Comparison of ENCODE assay signal across 8 cellular contexts in genomic region chr6:43629505-43630300, GRCh38. TPM values are rescaled to one million over a fixed set of nuclear protein-coding genes. Genes with fewer than 3 reads are reported as not detected.
A peak's percentile ranks its signal among the peaks of the same experiment; 100 is the strongest.
DNase-seq lines count a peak whose midpoint lies in the region; ATAC-seq, FAIRE-seq and TF ChIP-seq lines count a peak whose summit lies in the region.

No MANE protein-coding gene starts in this region.

- no peak overlapping the region for H3K23ac ChIP-seq in H1 (ENCODE audit: insufficient read length)
- H3K23ac ChIP-seq in mesenchymal stem cell (ENCODE audit: low read length in 2 of 2) = no peak overlapping the region

- H3K4me1 ChIP-seq in Caco-2 (no peaks in the 10 kb centered on the region; the same call in 1 of the 2 replicates), H1 (replicated peaks in 1 of 4; ENCODE audit: control insufficient read depth in 3 of 4, insufficient read depth in 4 of 4, low read length in 3 of 4) (peaks cover 0 to 4% (median 0%) of the 10 kb centered on the region in 4 experiments; a peak in 3 of 7 replicates), mesenchymal stem cell (ENCODE audit: control insufficient read depth, insufficient read depth, low read depth, low read length) (peaks cover 16% of the 10 kb centered on the region)

- H2BK20ac ChIP-seq in H1 (ENCODE audit: low read length) = no peak overlapping the region; the same call in 1 of the 2 replicates

- TF ChIP-seq EP300 in H1 (IDR thresholded peaks at IDR 0.05; ENCODE audit: borderline replicate concordance in 1 of 2, low read depth in 2 of 2, low read length in 2 of 2) = no peak

- H3K79me2 ChIP-seq in H1 (ENCODE audit: control insufficient read depth in 1 of 2, insufficient read depth in 2 of 2, low read length in 2 of 2) = peaks cover 0 to 18% of the 10 kb centered on the region in 2 experiments; a peak in 2 of 4 replicates

- peaks cover 0 to 6% of the 10 kb centered on the region in 2 experiments for H4K20me1 ChIP-seq in H1 (replicated peaks in 1 of 2; ENCODE audit: control insufficient read depth in 1 of 2, insufficient read depth in 2 of 2, low read length in 2 of 2)

- H2BK120ac ChIP-seq in H1 (replicated peaks; ENCODE audit: low read depth, low read length) = peak overlapping the region; percentile 99
- H2BK120ac ChIP-seq in mesenchymal stem cell (ENCODE audit: low read depth, low read length) = peak overlapping the region; percentile 74

- CTCF ChIA-PET in Caco-2 (lab: Charles Lee) (interaction anchor here (0.6 to 1.3 kb wide), 6 partner anchors 38 to 456 kb away, joined by 3 to 9 read pairs (median 3); no protein-coding TSS in a partner anchor), H1 (lab: Charles Lee; ENCODE audit: partially characterized antibody) (interaction anchor here (0.6 to 2.1 kb wide), 5 partner anchors 19 to 321 kb away, joined by 3 to 5 read pairs (median 3); no protein-coding TSS in a partner anchor)
- CTCF ChIA-PET in activated CD8-positive, alpha-beta memory T cell treated with anti-CD3 and anti-CD28 coated beads, Interleukin-2, amount 10 ng/mL, durations not matched to agents 7 days and 5 days (lab: Charles Lee) = interaction anchor here (0.6 to 1.7 kb wide), 11 partner anchors 10 to 622 kb away, joined by 3 to 8 read pairs (median 3); partner anchors contain the start of genes DNPH1 and VEGFA

- peak overlapping the region; percentile 90 for H3K27ac ChIP-seq in H1 (ENCODE audit: low read depth, low read length)
- peak overlapping the region; percentile 96 for H3K27ac ChIP-seq in mesenchymal stem cell (ENCODE audit: low read length, poor library complexity, severe bottlenecking)

- no peaks in the 10 kb centered on the region for H3K9me3 Mint-ChIP-seq in Caco-2 (ENCODE audit: unreplicated experiment)
- H3K9me3 Mint-ChIP-seq in activated CD8-positive, alpha-beta memory T cell treated with anti-CD3 and anti-CD28 coated beads, Interleukin-2, amount 10 ng/mL, durations not matched to agents 7 days and 5 days (ENCODE audit: low read depth) = no peaks in the 10 kb centered on the region

- peak; percentile 95 to 96 for DNase-seq in Caco-2
- peak; percentile 98 for DNase-seq in HTR-8/SVneo (ENCODE audit: insufficient read length, low spot score)
- DNase-seq in NOMO-1 treated with DMSO at 0.1 percent for 48 hours (lab: John Stamatoyannopoulos, UW; ENCODE audit: unreplicated experiment) = peak; percentile 98
- DNase-seq in activated CD8-positive, alpha-beta memory T cell treated with anti-CD3 and anti-CD28 coated beads, Interleukin-2, amount 10 ng/mL, durations not matched to agents 7 days and 5 days = peak; percentile 97
- DNase-seq in H1 (ENCODE audit: low read depth in 1 of 2, low spot score in 2 of 2) = peak; percentile 90 to 91
- peak; percentile 99 for DNase-seq in mesenchymal stem cell
- peak; percentile 76 for DNase-seq in stimulated activated CD8-positive, alpha-beta memory T cell treated with anti-CD3 and anti-CD28 coated beads, Interleukin-12 subunit alpha, Interleukin-12 subunit beta, amount 100 ng/mL, for 24 hours (ENCODE audit: extremely low read depth)

- peak overlapping the region; percentile 45 for H2AK5ac ChIP-seq in H1 (ENCODE audit: low read depth, low read length)
- H2AK5ac ChIP-seq in mesenchymal stem cell (ENCODE audit: low read length, severe bottlenecking) = peak overlapping the region; percentile 29

- H3K4ac ChIP-seq in H1 (replicated peaks; ENCODE audit: insufficient read length, low read depth, low read length) = peak overlapping the region; percentile 100
- peak overlapping the region; percentile 97 to 100 for H3K4ac ChIP-seq in mesenchymal stem cell (ENCODE audit: low read depth in 1 of 2, low read length in 2 of 2)

- FAIRE-seq in HTR-8/SVneo (lab: Jason Lieb, UNC) (peak; percentile 86), H1 (lab: Jason Lieb, UNC) (peak; percentile 78)

- peak overlapping the region; percentile 98 for H2BK5ac ChIP-seq in H1 (ENCODE audit: low read depth, low read length)
- no peak overlapping the region for H2BK5ac ChIP-seq in mesenchymal stem cell (ENCODE audit: low read depth, low read length, poor library complexity, severe bottlenecking)

- H3K4me3 ChIP-seq in Caco-2 (ENCODE audit: low read depth, low read length) (peak overlapping the region; percentile 82), H1 (ENCODE audit: extremely low read depth in 1 of 4, insufficient read depth in 2 of 4, low read depth in 3 of 4, low read length in 4 of 4) (peak overlapping the region; percentile 59 to 89 (median 68)), mesenchymal stem cell (ENCODE audit: insufficient read depth in 1 of 2, low read depth in 1 of 2, low read length in 2 of 2) (peak overlapping the region; percentile 65 to 87)

- H3K4me2 ChIP-seq in H1 (ENCODE audit: insufficient read depth in 1 of 2, low read depth in 2 of 2, low read length in 2 of 2) (peak overlapping the region; percentile 61 to 76), mesenchymal stem cell (ENCODE audit: low read length, poor library complexity, severe bottlenecking) (peak overlapping the region; percentile 91)

- POLR2A ChIA-PET in Caco-2 (lab: Charles Lee) = interaction anchor here (0.5 to 2.0 kb wide), 14 partner anchors 12 to 700 kb away, joined by 3 to 12 read pairs (median 5); partner anchors contain the start of genes CNPY3, LRRC73, VEGFA and XPO5
- POLR2A ChIA-PET in H1 (lab: Charles Lee; ENCODE audit: partially characterized antibody) = interaction anchor here (0.6 to 4.7 kb wide), 42 partner anchors 11 to 627 kb away, joined by 3 to 79 read pairs (median 5); partner anchors contain the start of genes HSP90AB1, LRRC73, MRPS18A and POLH

- H3K4me3 Mint-ChIP-seq in Caco-2 (ENCODE audit: unreplicated experiment) = peak overlapping the region; percentile 91
- H3K4me3 Mint-ChIP-seq in activated CD8-positive, alpha-beta memory T cell treated with anti-CD3 and anti-CD28 coated beads, Interleukin-2, amount 10 ng/mL, durations not matched to agents 7 days and 5 days = peak overlapping the region; percentile 100

- H3K79me1 ChIP-seq in H1 (ENCODE audit: low read depth, low read length) (peaks cover 8% of the 10 kb centered on the region), mesenchymal stem cell (replicated peaks; ENCODE audit: low read length, poor library complexity, severe bottlenecking) (peaks cover 15% of the 10 kb centered on the region)

- peak; percentile 64 to 95 for TF ChIP-seq POLR2A in H1 (IDR thresholded peaks at IDR 0.05; ENCODE audit: control extremely low read depth in 1 of 2, low read depth in 2 of 2, low read length in 2 of 2)

- peak overlapping the region; percentile 93 for H3K56ac ChIP-seq in H1 (replicated peaks; ENCODE audit: insufficient read length, low read depth, low read length)

- peak; percentile 65 for ATAC-seq in GM21381 (IDR thresholded peaks at IDR 0.05; ENCODE audit: unreplicated experiment)
- ATAC-seq in activated CD8-positive, alpha-beta memory T cell treated with anti-CD3 and anti-CD28 coated beads, Interleukin-2, amount 10 ng/mL, durations not matched to agents 7 days and 5 days = peak; percentile 75

- H3K14ac ChIP-seq in H1 (ENCODE audit: insufficient read length) = peak overlapping the region; percentile 6
- H3K14ac ChIP-seq in mesenchymal stem cell (ENCODE audit: low read length in 2 of 2) = peak overlapping the region in 1 of 2 experiments; percentile 97

- TF ChIP-seq RAD21 in H1 (IDR thresholded peaks at IDR 0.05 in 1 of 2, conservative IDR thresholded peaks at IDR 0.05 in 1 of 2; ENCODE audit: low read depth in 2 of 2, low read length in 2 of 2) = no peak

- peak overlapping the region; percentile 99 for H3K27ac Mint-ChIP-seq in Caco-2 (ENCODE audit: unreplicated experiment)
- peak overlapping the region; percentile 99 for H3K27ac Mint-ChIP-seq in activated CD8-positive, alpha-beta memory T cell treated with anti-CD3 and anti-CD28 coated beads, Interleukin-2, amount 10 ng/mL, durations not matched to agents 7 days and 5 days

- H3K27me3 Mint-ChIP-seq in Caco-2 (ENCODE audit: insufficient read depth, unreplicated experiment) = no peaks in the 10 kb centered on the region
- H3K27me3 Mint-ChIP-seq in activated CD8-positive, alpha-beta memory T cell treated with anti-CD3 and anti-CD28 coated beads, Interleukin-2, amount 10 ng/mL, durations not matched to agents 7 days and 5 days = no peaks in the 10 kb centered on the region

- H3K18ac ChIP-seq in H1 (ENCODE audit: extremely low read depth, low read length) (peak overlapping the region; percentile 98), mesenchymal stem cell (ENCODE audit: low read depth in 1 of 2, low read length in 2 of 2) (peak overlapping the region; percentile 96 to 99)

- no TSS peak for BruUV-seq in Caco-2 (replicated peaks; lab: Mats Ljungman, UMichigan)

- H2AFZ ChIP-seq in H1 (ENCODE audit: low read length) (peak overlapping the region; percentile 87), mesenchymal stem cell (ENCODE audit: low read depth, low read length) (peak overlapping the region; percentile 7)

- H3K36me3 ChIP-seq in Caco-2 (ENCODE audit: control insufficient read depth, insufficient read depth, low read length) (peaks cover 1% of the 10 kb centered on the region; the same call in 1 of the 2 replicates), H1 (ENCODE audit: control insufficient read depth in 2 of 4, insufficient read depth in 4 of 4, low read length in 3 of 4) (peaks cover 8 to 20% (median 14%) of the 10 kb centered on the region in 4 experiments; a peak in 7 of 8 replicates), mesenchymal stem cell (ENCODE audit: control insufficient read depth in 1 of 2, insufficient read depth in 2 of 2, low read depth in 1 of 2, low read length in 2 of 2) (peaks cover 16 to 17% of the 10 kb centered on the region in 2 experiments)

- peaks cover 22% of the 10 kb centered on the region for H3K36me3 Mint-ChIP-seq in Caco-2 (ENCODE audit: insufficient read depth, unreplicated experiment)
- H3K36me3 Mint-ChIP-seq in activated CD8-positive, alpha-beta memory T cell treated with anti-CD3 and anti-CD28 coated beads, Interleukin-2, amount 10 ng/mL, durations not matched to agents 7 days and 5 days = peaks cover 29% of the 10 kb centered on the region

- H4K91ac ChIP-seq in H1 (replicated peaks; ENCODE audit: insufficient read length, low read length) (peak overlapping the region; percentile 95), mesenchymal stem cell (ENCODE audit: low read length) (peak overlapping the region; percentile 85)

- H2BK12ac ChIP-seq in H1 (ENCODE audit: low read depth, low read length) = peak overlapping the region; percentile 98
- peak overlapping the region; percentile 12 to 75 for H2BK12ac ChIP-seq in mesenchymal stem cell (ENCODE audit: low read length in 2 of 2)

- peak overlapping the region; percentile 95 for H4K8ac ChIP-seq in H1 (ENCODE audit: extremely low read depth, insufficient read depth, low read length)
- H4K8ac ChIP-seq in mesenchymal stem cell (ENCODE audit: low read length) = peak overlapping the region; percentile 87

- H3K23me2 ChIP-seq in H1 (ENCODE audit: low read depth, low read length) = peaks cover 9% of the 10 kb centered on the region

- H3K27me3 ChIP-seq in Caco-2 (replicated peaks; ENCODE audit: control insufficient read depth, insufficient read depth, low read length) = no peaks in the 10 kb centered on the region
- H3K27me3 ChIP-seq in H1 (replicated peaks in 1 of 4; ENCODE audit: control insufficient read depth in 3 of 4, extremely low read depth in 1 of 4, insufficient read depth in 3 of 4, low read length in 3 of 4) = no peaks in the 10 kb centered on the region
- H3K27me3 ChIP-seq in mesenchymal stem cell (ENCODE audit: control insufficient read depth in 1 of 2, insufficient read depth in 1 of 2, low read length in 2 of 2) = no peaks in the 10 kb centered on the region

- intact Hi-C loops in Caco-2 (cut with micrococcal nuclease; ENCODE audit: unreplicated experiment) = loop anchor here (2.0 kb wide), 1 partner anchor 53 kb away; the partner anchor contains the start of genes POLH and XPO5

- H3K9me3 ChIP-seq in Caco-2 = no peaks in the 10 kb centered on the region
- no peaks in the 10 kb centered on the region for H3K9me3 ChIP-seq in H1 (ENCODE audit: insufficient read depth in 2 of 2, low read depth in 1 of 2, low read length in 1 of 2)
- no peaks in the 10 kb centered on the region for H3K9me3 ChIP-seq in mesenchymal stem cell (ENCODE audit: control insufficient read depth, low read length)

- 2% methylated on average over 41 of the region's 41 CpGs; no CpG with 5 or more reads in 1 of the 2 experiments for WGBS in H1 (ENCODE audit: extremely low coverage in 1 of 2, insufficient coverage in 1 of 2, insufficient read length in 1 of 2, insufficient replicate concordance in 2 of 2, low coverage in 1 of 2, low lambda C conversion rate in 2 of 2, missing lambda C conversion rate in 1 of 2), 2 experiments
- WGBS in mesenchymal stem cell = under 1% methylated on average over 34 of the region's 41 CpGs

- peak overlapping the region; percentile 95 for H4K5ac ChIP-seq in H1 (ENCODE audit: insufficient read length, low read depth, low read length)

- H3K4me1 Mint-ChIP-seq in Caco-2 (ENCODE audit: low read depth, unreplicated experiment) = peaks cover 12% of the 10 kb centered on the region
- peaks cover 46% of the 10 kb centered on the region for H3K4me1 Mint-ChIP-seq in activated CD8-positive, alpha-beta memory T cell treated with anti-CD3 and anti-CD28 coated beads, Interleukin-2, amount 10 ng/mL, durations not matched to agents 7 days and 5 days

- H3K9ac ChIP-seq in H1 (replicated peaks in 1 of 4; ENCODE audit: extremely low read depth in 1 of 4, low read depth in 3 of 4, low read length in 3 of 4) = peak overlapping the region; percentile 82 to 90 (median 88)
- H3K9ac ChIP-seq in mesenchymal stem cell (ENCODE audit: low read length) = peak overlapping the region; percentile 94

- H2BK15ac ChIP-seq in H1 (ENCODE audit: low read length) (peak overlapping the region; percentile 98), mesenchymal stem cell (ENCODE audit: low read depth, poor library complexity, severe bottlenecking) (peak overlapping the region; percentile 89)

- no peak for TF ChIP-seq CTCF in Caco-2 (IDR thresholded peaks at IDR 0.05; ENCODE audit: insufficient read depth in 1 of 2, low read depth in 1 of 2, low read length in 1 of 2, severe bottlenecking in 1 of 2, unreplicated experiment in 1 of 2)
- TF ChIP-seq CTCF in H1 (IDR thresholded peaks at IDR 0.05; ENCODE audit: control extremely low read depth in 1 of 3, insufficient read depth in 1 of 3, low read depth in 1 of 3, low read length in 3 of 3) = no peak

RNA-seq across cellular contexts. Expression of gene GTPBP2, which starts 0.6 kb away (rescaled TPM):
- 44.2 and 47.2 TPM in 2 replicates for total RNA-seq in Caco-2 (2022)
- total RNA-seq in activated CD8-positive, alpha-beta memory T cell treated with anti-CD3 and anti-CD28 coated beads, Interleukin-2, amount 10 ng/mL, durations not matched to agents 7 days and 5 days = 100 to 1,000 TPM; 117 to 130 TPM
- total RNA-seq in H1 (2021; fragmentation: NEBNext Ultra II Directional; extraction: Animal tissue kit (Norgen Biotek cat#: 25700)) = 52.5 and 58.3 TPM in 2 replicates
- polyA plus RNA-seq in H1 (2011; rRNA removed) = 86.1 and 88.3 TPM in 2 replicates
- polyA plus RNA-seq in H1 (2011; cell fraction: cytosol; rRNA removed) = 84.9 TPM
- polyA plus RNA-seq in H1 (2011; cell fraction: nucleus; rRNA removed) = 238 TPM
- polyA plus RNA-seq in H1 (2012, experiment 1 of 2) = 60.0 to 72.8 TPM (median 65.5 TPM) in 4 replicates
- 37.8 TPM for polyA plus RNA-seq in H1 (2012, experiment 2 of 2)
- polyA plus RNA-seq in H1 (2013, experiment 1 of 2) = 53.6 TPM
- 49.6 TPM for polyA plus RNA-seq in H1 (2013, experiment 2 of 2)
- polyA minus RNA-seq in H1 (2011; rRNA and poly(A)+ RNA removed) = 61.9 and 68.3 TPM in 2 replicates
- polyA minus RNA-seq in H1 (2011; cell fraction: cytosol; rRNA and poly(A)+ RNA removed) = 27.6 TPM
- 71.3 TPM for polyA minus RNA-seq in H1 (2011; cell fraction: nucleus; rRNA and poly(A)+ RNA removed)
- 70.7 TPM for polyA plus RNA-seq in mesenchymal stem cell (2013, experiment 1 of 2)
- 68.3 TPM for polyA plus RNA-seq in mesenchymal stem cell (2013, experiment 2 of 2)

RNA-seq across cellular contexts. Expression of gene MAD2L1BP, which starts 5.9 kb away (rescaled TPM):
- total RNA-seq in Caco-2 (2022) = 33.1 and 33.5 TPM in 2 replicates
- total RNA-seq in activated CD8-positive, alpha-beta memory T cell treated with anti-CD3 and anti-CD28 coated beads, Interleukin-2, amount 10 ng/mL, durations not matched to agents 7 days and 5 days = 10 to 100 TPM; 37.9 to 41.1 TPM
- 34.1 and 35.5 TPM in 2 replicates for total RNA-seq in H1 (2021; fragmentation: NEBNext Ultra II Directional; extraction: Animal tissue kit (Norgen Biotek cat#: 25700))
- polyA plus RNA-seq in H1 (2011; rRNA removed) = 65.3 and 70.0 TPM in 2 replicates
- polyA plus RNA-seq in H1 (2011; cell fraction: cytosol; rRNA removed) = 57.7 TPM
- 40.1 TPM for polyA plus RNA-seq in H1 (2011; cell fraction: nucleus; rRNA removed)
- polyA plus RNA-seq in H1 (2012, experiment 1 of 2) = 32.2 to 40.8 TPM (median 36.1 TPM) in 4 replicates
- polyA plus RNA-seq in H1 (2012, experiment 2 of 2) = 42.6 TPM
- polyA plus RNA-seq in H1 (2013, experiment 1 of 2) = 29.3 TPM
- 27.1 TPM for polyA plus RNA-seq in H1 (2013, experiment 2 of 2)
- polyA minus RNA-seq in H1 (2011; rRNA and poly(A)+ RNA removed) = 59.5 and 62.2 TPM in 2 replicates
- 16.1 TPM for polyA minus RNA-seq in H1 (2011; cell fraction: cytosol; rRNA and poly(A)+ RNA removed)
- polyA minus RNA-seq in H1 (2011; cell fraction: nucleus; rRNA and poly(A)+ RNA removed) = 23.2 TPM
- polyA plus RNA-seq in mesenchymal stem cell (2013, experiment 1 of 2) = 27.2 TPM
- 26.6 TPM for polyA plus RNA-seq in mesenchymal stem cell (2013, experiment 2 of 2)

RNA-seq across cellular contexts. Expression of gene RSPH9, which starts 15.1 kb away (rescaled TPM):
- not detected in 2 replicates for total RNA-seq in Caco-2 (2022)
- not detected for total RNA-seq in activated CD8-positive, alpha-beta memory T cell treated with anti-CD3 and anti-CD28 coated beads, Interleukin-2, amount 10 ng/mL, durations not matched to agents 7 days and 5 days
- total RNA-seq in H1 (2021; fragmentation: NEBNext Ultra II Directional; extraction: Animal tissue kit (Norgen Biotek cat#: 25700)) = 0.15 TPM in 1 of 2 replicates, not detected in the other
- polyA plus RNA-seq in H1 (2011; rRNA removed) = 0.23 and 0.25 TPM in 2 replicates
- 0.23 TPM for polyA plus RNA-seq in H1 (2011; cell fraction: cytosol; rRNA removed)
- 0.36 TPM for polyA plus RNA-seq in H1 (2011; cell fraction: nucleus; rRNA removed)
- polyA plus RNA-seq in H1 (2012, experiment 1 of 2) = 0.73 to 0.93 TPM (median 0.80 TPM) in 4 replicates
- 1.00 TPM for polyA plus RNA-seq in H1 (2012, experiment 2 of 2)
- 0.22 TPM for polyA plus RNA-seq in H1 (2013, experiment 1 of 2)
- 0.15 TPM for polyA plus RNA-seq in H1 (2013, experiment 2 of 2)
- 0.06 and 0.22 TPM in 2 replicates for polyA minus RNA-seq in H1 (2011; rRNA and poly(A)+ RNA removed)
- polyA minus RNA-seq in H1 (2011; cell fraction: cytosol; rRNA and poly(A)+ RNA removed) = not detected
- 0.30 TPM for polyA minus RNA-seq in H1 (2011; cell fraction: nucleus; rRNA and poly(A)+ RNA removed)
- 0.62 TPM for polyA plus RNA-seq in mesenchymal stem cell (2013, experiment 1 of 2)
- polyA plus RNA-seq in mesenchymal stem cell (2013, experiment 2 of 2) = 0.84 TPM

RNA-seq across cellular contexts. Expression of gene POLH, which starts 53.7 kb away (rescaled TPM):
- 12.3 and 14.2 TPM in 2 replicates for total RNA-seq in Caco-2 (2022)
- 10 to 100 TPM; 65.4 to 91.4 TPM for total RNA-seq in activated CD8-positive, alpha-beta memory T cell treated with anti-CD3 and anti-CD28 coated beads, Interleukin-2, amount 10 ng/mL, durations not matched to agents 7 days and 5 days
- 11.3 and 12.4 TPM in 2 replicates for total RNA-seq in H1 (2021; fragmentation: NEBNext Ultra II Directional; extraction: Animal tissue kit (Norgen Biotek cat#: 25700))
- 3.8 and 5.8 TPM in 2 replicates for polyA plus RNA-seq in H1 (2011; rRNA removed)
- polyA plus RNA-seq in H1 (2011; cell fraction: cytosol; rRNA removed) = 4.9 TPM
- polyA plus RNA-seq in H1 (2011; cell fraction: nucleus; rRNA removed) = 5.2 TPM
- polyA plus RNA-seq in H1 (2012, experiment 1 of 2) = 7.0 to 16.1 TPM (median 8.4 TPM) in 4 replicates
- polyA plus RNA-seq in H1 (2012, experiment 2 of 2) = 2.7 TPM
- polyA plus RNA-seq in H1 (2013, experiment 1 of 2) = 2.4 TPM
- polyA plus RNA-seq in H1 (2013, experiment 2 of 2) = 2.7 TPM
- polyA minus RNA-seq in H1 (2011; rRNA and poly(A)+ RNA removed) = 10.0 and 22.0 TPM in 2 replicates
- 5.9 TPM for polyA minus RNA-seq in H1 (2011; cell fraction: cytosol; rRNA and poly(A)+ RNA removed)
- 12.7 TPM for polyA minus RNA-seq in H1 (2011; cell fraction: nucleus; rRNA and poly(A)+ RNA removed)
- polyA plus RNA-seq in mesenchymal stem cell (2013, experiment 1 of 2) = 10.5 TPM
- 10.3 TPM for polyA plus RNA-seq in mesenchymal stem cell (2013, experiment 2 of 2)

RNA-seq across cellular contexts. Expression of gene XPO5, which starts 53.9 kb away (rescaled TPM):
- total RNA-seq in Caco-2 (2022) = 79.3 and 93.4 TPM in 2 replicates
- 100 to 1,000 TPM in 1 of 2 experiments, 10 to 100 TPM in 1; 83.2 to 105 TPM for total RNA-seq in activated CD8-positive, alpha-beta memory T cell treated with anti-CD3 and anti-CD28 coated beads, Interleukin-2, amount 10 ng/mL, durations not matched to agents 7 days and 5 days
- 95.7 and 101 TPM in 2 replicates for total RNA-seq in H1 (2021; fragmentation: NEBNext Ultra II Directional; extraction: Animal tissue kit (Norgen Biotek cat#: 25700))
- polyA plus RNA-seq in H1 (2011; rRNA removed) = 62.2 and 80.6 TPM in 2 replicates
- 83.3 TPM for polyA plus RNA-seq in H1 (2011; cell fraction: cytosol; rRNA removed)
- polyA plus RNA-seq in H1 (2011; cell fraction: nucleus; rRNA removed) = 120 TPM
- polyA plus RNA-seq in H1 (2012, experiment 1 of 2) = 64.9 to 77.3 TPM (median 75.1 TPM) in 4 replicates
- 18.4 TPM for polyA plus RNA-seq in H1 (2012, experiment 2 of 2)
- 52.4 TPM for polyA plus RNA-seq in H1 (2013, experiment 1 of 2)
- 45.8 TPM for polyA plus RNA-seq in H1 (2013, experiment 2 of 2)
- 156 and 234 TPM in 2 replicates for polyA minus RNA-seq in H1 (2011; rRNA and poly(A)+ RNA removed)
- polyA minus RNA-seq in H1 (2011; cell fraction: cytosol; rRNA and poly(A)+ RNA removed) = 49.3 TPM
- polyA minus RNA-seq in H1 (2011; cell fraction: nucleus; rRNA and poly(A)+ RNA removed) = 83.0 TPM
- 15.2 TPM for polyA plus RNA-seq in mesenchymal stem cell (2013, experiment 1 of 2)
- polyA plus RNA-seq in mesenchymal stem cell (2013, experiment 2 of 2) = 12.9 TPM

Comparison
In these comparisons a context has a peak if more than half of its experiments do, and no peak if none do; other contexts are left out.
1. Peak in every context shown above with its lines: DNase-seq, ATAC-seq, H3K4me3 ChIP-seq and H3K27ac ChIP-seq.